Comparison of ENCODE assay signal across 10 cellular contexts in the genomic region with DNA sequence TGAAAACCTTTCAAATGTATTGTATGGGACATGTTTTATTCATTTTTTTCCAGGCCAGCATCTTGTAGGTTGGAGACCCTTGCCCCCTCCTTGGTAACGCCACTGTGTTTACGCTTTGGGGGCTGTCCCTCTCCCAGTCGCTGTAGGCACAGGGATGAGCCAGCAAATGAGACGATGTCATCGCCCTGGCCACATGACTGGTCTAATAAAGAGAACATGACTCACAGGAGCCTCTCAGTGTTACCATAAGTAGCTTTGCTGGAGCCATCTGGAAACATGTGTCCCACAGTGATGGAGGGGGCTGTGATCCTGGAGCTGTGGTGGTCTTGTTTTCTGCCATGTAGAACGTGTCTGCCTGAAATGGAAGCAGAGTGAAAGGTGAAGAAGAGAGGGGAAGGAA.
DNase-seq lines count a peak whose midpoint lies in the region; ATAC-seq, FAIRE-seq and TF ChIP-seq lines count a peak whose summit lies in the region.
"Had no signal": no experiment of that assay in that cellular context is flagged by ENCODE, and none has a peak within 500 bp of the region (broad histone marks: within the 10 kb centered on the region; RNA-seq: fewer than 3 reads in every experiment).

No MANE protein-coding gene starts in this region.

- H3K27me3 Mint-ChIP-seq in astrocyte (ENCODE audit: low read depth, unreplicated experiment) = peaks cover 16% of the 10 kb centered on the region
- peaks cover 9% of the 10 kb centered on the region for H3K27me3 Mint-ChIP-seq in neural progenitor cell (ENCODE audit: insufficient read depth, low read depth)

- no peaks in the 10 kb centered on the region for H3K36me3 Mint-ChIP-seq in astrocyte (ENCODE audit: low read depth, unreplicated experiment)
- H3K36me3 Mint-ChIP-seq in neural progenitor cell = peaks cover 2% of the 10 kb centered on the region

- TF ChIP-seq CTCF in heart right ventricle (IDR thresholded peaks at IDR 0.05) = no peak
- TF ChIP-seq CTCF in astrocyte (IDR thresholded peaks at IDR 0.05; ENCODE audit: insufficient read depth, low read depth, low read length) = no peak
- no peak for TF ChIP-seq CTCF in neural progenitor cell (IDR thresholded peaks at IDR 0.05)

- 52 to 70% methylated on average over 6 of the region's 6 CpGs for WGBS in heart right ventricle, 2 donors

- H3K9ac ChIP-seq in astrocyte (ENCODE audit: low read length) (no peak overlapping the region), neural progenitor cell (no peak overlapping the region)

- DNase-seq in heart right ventricle = peak in 1 of 2 donors; percentile 51
- no peak for DNase-seq in Right ventricle myocardium inferior (ENCODE audit: missing footprints)
- DNase-seq in astrocyte (ENCODE audit: low read depth) = no peak
- DNase-seq in neural progenitor cell (ENCODE audit: low spot score) = no peak
- no peak for DNase-seq in NCI-H510A (lab: John Stamatoyannopoulos, UW)

- H3K4me3 ChIP-seq in heart right ventricle = no peak overlapping the region
- H3K4me3 ChIP-seq in astrocyte (ENCODE audit: insufficient read depth, low read depth, low read length) = no peak overlapping the region
- H3K4me3 ChIP-seq in neural progenitor cell = no peak overlapping the region
- H3K4me3 ChIP-seq: ascending aorta had no signal

- H3K27me3 ChIP-seq in heart right ventricle (no peaks in the 10 kb centered on the region), astrocyte (ENCODE audit: insufficient read depth, low read length) (no peaks in the 10 kb centered on the region), neural progenitor cell (no peaks in the 10 kb centered on the region)
- H3K27me3 ChIP-seq: ascending aorta had no signal

- no peak overlapping the region for H3K4me2 ChIP-seq in astrocyte (ENCODE audit: low read length)
- H3K4me2 ChIP-seq in neural progenitor cell = no peak overlapping the region

- ATAC-seq in heart right ventricle (peak; percentile 53 to 87 (median 70)), Right ventricle myocardium inferior (no peak), GM21367 (IDR thresholded peaks at IDR 0.05; ENCODE audit: unreplicated experiment) (no peak), HG02798 (IDR thresholded peaks at IDR 0.05; ENCODE audit: poor library complexity, unreplicated experiment) (no peak), HG03520 (IDR thresholded peaks at IDR 0.05; ENCODE audit: unreplicated experiment) (no peak)
- ATAC-seq: HCT116 had no signal

- no peaks in the 10 kb centered on the region for H3K36me3 ChIP-seq in heart right ventricle
- no peaks in the 10 kb centered on the region for H3K36me3 ChIP-seq in astrocyte (ENCODE audit: insufficient read depth, low read length)
- H3K36me3 ChIP-seq in neural progenitor cell = no peaks in the 10 kb centered on the region
- H3K36me3 ChIP-seq: ascending aorta had no signal

- H3F3A ChIP-seq in neural progenitor cell (ENCODE audit: low read depth) = no peaks in the 10 kb centered on the region

- H3K9me3 ChIP-seq in heart right ventricle = no peaks in the 10 kb centered on the region
- no peaks in the 10 kb centered on the region for H3K9me3 ChIP-seq in astrocyte (ENCODE audit: insufficient read depth, low read depth, low read length)
- H3K9me3 ChIP-seq in neural progenitor cell (ENCODE audit: low read depth) = no peaks in the 10 kb centered on the region
- H3K9me3 ChIP-seq: ascending aorta had no signal

- no peak overlapping the region for H3K4me3 Mint-ChIP-seq in astrocyte (ENCODE audit: unreplicated experiment)
- H3K4me3 Mint-ChIP-seq in neural progenitor cell = no peak overlapping the region

- peaks cover 0 to 30% (median 8%) of the 10 kb centered on the region in 9 donors for H3K4me1 ChIP-seq in heart right ventricle
- H3K4me1 ChIP-seq in astrocyte (ENCODE audit: insufficient read depth, low read length) = no peaks in the 10 kb centered on the region
- H3K4me1 ChIP-seq in neural progenitor cell = peaks cover 5% of the 10 kb centered on the region
- H3K4me1 ChIP-seq: ascending aorta had no signal

- H3K9me3 Mint-ChIP-seq in astrocyte (ENCODE audit: unreplicated experiment) (peaks cover 3% of the 10 kb centered on the region), neural progenitor cell (peaks cover 2% of the 10 kb centered on the region)

- no peak overlapping the region for H2AFZ ChIP-seq in astrocyte (ENCODE audit: low read depth, low read length)
- H2AFZ ChIP-seq in neural progenitor cell (replicated peaks) = peak overlapping the region; percentile 11

- H3K27ac Mint-ChIP-seq in astrocyte (ENCODE audit: unreplicated experiment) = peak overlapping the region; percentile 86
- peak overlapping the region; percentile 93 for H3K27ac Mint-ChIP-seq in neural progenitor cell

- no peaks in the 10 kb centered on the region for H3K79me2 ChIP-seq in astrocyte (ENCODE audit: insufficient read depth, low read length)
- no peaks in the 10 kb centered on the region for H3K79me2 ChIP-seq in neural progenitor cell (ENCODE audit: low read depth)

- H4K20me1 ChIP-seq in astrocyte (ENCODE audit: insufficient read depth, low read length) (no peaks in the 10 kb centered on the region), neural progenitor cell (ENCODE audit: low read depth) (no peaks in the 10 kb centered on the region)

- H3K27ac ChIP-seq in heart right ventricle (no peak overlapping the region), astrocyte (ENCODE audit: low read depth, low read length) (no peak overlapping the region), neural progenitor cell (no peak overlapping the region)
- H3K27ac ChIP-seq: ascending aorta had no signal

- H3K4me1 Mint-ChIP-seq in astrocyte (ENCODE audit: low read depth, unreplicated experiment) (peaks cover 21% of the 10 kb centered on the region), neural progenitor cell (peaks cover 38% of the 10 kb centered on the region)

- no peak for FAIRE-seq in astrocyte (lab: Jason Lieb, UNC)

- intact Hi-C loops in heart right ventricle (cut with DNase I) = no loop called here
- intact Hi-C loops in Right ventricle myocardium inferior (cut with DNase I) = no loop called here

Comparison
In these comparisons a context has a peak if more than half of its experiments do, and no peak if none do; other contexts are left out.
1. ATAC-seq: peak in heart right ventricle (8 of 8); none in Right ventricle myocardium inferior (single experiment), GM21367 (single experiment), HG02798 (single experiment) and HG03520 (single experiment).